14 cellular contexts compared by ENCODE assay signal in the genomic region with DNA sequence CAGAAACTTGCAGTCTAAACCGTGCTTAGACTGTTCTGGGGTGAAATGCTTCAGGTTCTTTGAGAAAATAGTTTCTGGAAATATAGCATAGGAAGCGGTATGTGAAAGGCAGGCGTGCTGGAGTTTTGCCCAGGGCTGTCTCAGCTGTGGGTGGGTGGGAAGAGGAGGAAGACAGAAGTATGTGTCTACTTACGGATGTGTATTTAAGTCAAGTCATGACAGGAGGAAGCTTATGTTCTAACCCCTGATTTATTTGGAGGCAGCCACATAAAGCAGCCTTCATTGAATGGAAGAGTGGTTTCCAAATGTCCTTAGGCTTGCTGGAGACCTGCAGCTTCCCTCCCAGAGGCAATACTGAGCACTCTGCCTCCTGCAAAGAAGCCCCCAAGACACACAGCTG.
DNase-seq lines count a peak whose midpoint lies in the region; ATAC-seq and TF ChIP-seq lines count a peak whose summit lies in the region.
"Had no signal": no experiment of that assay in that cellular context is flagged by ENCODE, and none has a peak within 500 bp of the region (broad histone marks: within the 10 kb centered on the region; RNA-seq: fewer than 3 reads in every experiment).

No MANE protein-coding gene starts in this region.

- H3K4me3 ChIP-seq in skeletal muscle cell (ENCODE audit: low read depth, low read length), result no peak overlapping the region
- H3K4me3 ChIP-seq: skin epidermis, tibial nerve had no signal

- no peaks in the 10 kb centered on the region for H3K36me3 Mint-ChIP-seq in glutamatergic neuron (ENCODE audit: unreplicated experiment)

- CTCF ChIA-PET in RWPE1 (lab: Yijun Ruan, JAX), result interaction anchor here (1.4 kb wide), 1 partner anchor 31 kb away, joined by 4 read pairs; no protein-coding TSS in a partner anchor

- POLR2A ChIA-PET in RWPE1 (lab: Yijun Ruan, JAX; ENCODE audit: low non-redundant PET), result no interaction called here

- no peak overlapping the region for H3K4me3 Mint-ChIP-seq in glutamatergic neuron (ENCODE audit: unreplicated experiment)
- H3K4me3 Mint-ChIP-seq: nephron progenitor cell had no signal

- H3K27ac ChIP-seq in RWPE1 (peak overlapping the region; percentile 56; the same call in 1 of the 2 replicates), epithelial cell of prostate (peak overlapping the region; percentile 51)
- H3K27ac ChIP-seq: 22Rv1, skin epidermis, tibial nerve had no signal

- no peak for TF ChIP-seq CTCF in RWPE1 (conservative IDR thresholded peaks at IDR 0.05; ENCODE audit: low read depth)
- TF ChIP-seq CTCF in glutamatergic neuron (IDR thresholded peaks at IDR 0.05; ENCODE audit: partially characterized antibody, unreplicated experiment), result no peak

- H3K4me1 Mint-ChIP-seq in glutamatergic neuron (ENCODE audit: low read depth, unreplicated experiment), result no peaks in the 10 kb centered on the region
- H3K4me1 Mint-ChIP-seq: nephron progenitor cell had no signal

- no peaks in the 10 kb centered on the region for H3K27me3 Mint-ChIP-seq in glutamatergic neuron (ENCODE audit: unreplicated experiment)

- no peak overlapping the region for H3K27ac Mint-ChIP-seq in glutamatergic neuron (ENCODE audit: unreplicated experiment)
- H3K27ac Mint-ChIP-seq: nephron progenitor cell had no signal

- ATAC-seq in HG02623 (IDR thresholded peaks at IDR 0.05; ENCODE audit: unreplicated experiment) (no peak), GM19035 (IDR thresholded peaks at IDR 0.05; ENCODE audit: unreplicated experiment) (no peak)
- ATAC-seq: activated CD4-positive, CD25-positive, alpha-beta regulatory T cell treated with anti-CD3 and anti-CD28 coated beads, Interleukin-2, amount 50 U/mL, for 24 hours had no signal

- H3K9me3 Mint-ChIP-seq in glutamatergic neuron (ENCODE audit: unreplicated experiment), result no peaks in the 10 kb centered on the region
- H3K9me3 Mint-ChIP-seq: nephron progenitor cell had no signal

- DNase-seq in NCI-H1417 treated with DMSO at 0.1 percent for 48 hours (lab: John Stamatoyannopoulos, UW) (peak; percentile 33), NCI-H1417 (lab: John Stamatoyannopoulos, UW) (no peak), RWPE1 (ENCODE audit: low spot score) (peak; percentile 71), epithelial cell of prostate (ENCODE audit: low read depth, low spot score) (peak; percentile 61), skeletal muscle cell (ENCODE audit: low read depth) (peak; percentile 89), glutamatergic neuron (no peak)
- DNase-seq: nephron progenitor cell, SIG-M5 had no signal

Comparison
In these comparisons a context has a peak if more than half of its experiments do, and no peak if none do; other contexts are left out.
1. DNase-seq: peak in NCI-H1417 treated with DMSO at 0.1 percent for 48 hours (single experiment), RWPE1 (single experiment), epithelial cell of prostate (single experiment) and skeletal muscle cell (single experiment); none in NCI-H1417 (0 of 3) and glutamatergic neuron (single experiment).